2 cellular contexts compared by ENCODE assay signal in the genomic region with DNA sequence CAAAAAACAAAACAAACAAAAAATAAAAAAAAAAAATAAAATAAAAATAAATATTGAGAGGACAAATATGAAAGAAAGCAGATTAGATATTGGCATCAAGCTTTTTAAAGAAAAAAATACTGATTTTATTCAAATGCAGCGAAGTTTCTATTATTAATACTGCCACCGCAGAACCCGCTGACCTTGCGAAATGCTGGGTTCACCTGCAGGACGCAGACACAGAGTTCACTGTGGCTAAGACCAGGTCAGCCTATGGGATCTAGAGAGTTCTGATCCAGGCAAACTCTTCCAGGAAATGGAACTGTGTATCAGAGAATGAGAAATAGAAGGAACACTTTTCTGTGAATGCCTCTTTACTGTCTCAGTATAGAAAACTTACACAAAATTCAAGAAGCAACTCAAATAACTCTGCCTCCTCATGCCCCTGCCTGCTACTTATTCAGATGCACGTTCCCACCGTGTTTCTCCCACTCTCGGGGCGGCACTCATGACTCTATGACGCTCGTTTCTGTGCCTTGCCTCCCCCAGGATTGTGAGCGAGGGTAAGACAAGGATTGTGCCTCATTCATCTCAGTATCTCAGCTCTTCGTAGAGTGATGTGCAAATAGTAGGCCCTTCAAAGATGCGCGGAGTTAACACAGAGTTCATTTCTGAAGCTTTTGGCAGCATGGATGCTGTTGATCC.
TF ChIP-seq lines count a peak whose summit lies in the region.

No MANE protein-coding gene starts in this region.

TF ChIP-seq in A549, 52 proteins besides CTCF, POLR2A, EP300 and RAD21:
- TF ChIP-seq CEBPB (IDR thresholded peaks at IDR 0.05): peak in 1 of 2 experiments; percentile 19; a peak in 1 of 4 replicates
- TF ChIP-seq, protein P1, sequence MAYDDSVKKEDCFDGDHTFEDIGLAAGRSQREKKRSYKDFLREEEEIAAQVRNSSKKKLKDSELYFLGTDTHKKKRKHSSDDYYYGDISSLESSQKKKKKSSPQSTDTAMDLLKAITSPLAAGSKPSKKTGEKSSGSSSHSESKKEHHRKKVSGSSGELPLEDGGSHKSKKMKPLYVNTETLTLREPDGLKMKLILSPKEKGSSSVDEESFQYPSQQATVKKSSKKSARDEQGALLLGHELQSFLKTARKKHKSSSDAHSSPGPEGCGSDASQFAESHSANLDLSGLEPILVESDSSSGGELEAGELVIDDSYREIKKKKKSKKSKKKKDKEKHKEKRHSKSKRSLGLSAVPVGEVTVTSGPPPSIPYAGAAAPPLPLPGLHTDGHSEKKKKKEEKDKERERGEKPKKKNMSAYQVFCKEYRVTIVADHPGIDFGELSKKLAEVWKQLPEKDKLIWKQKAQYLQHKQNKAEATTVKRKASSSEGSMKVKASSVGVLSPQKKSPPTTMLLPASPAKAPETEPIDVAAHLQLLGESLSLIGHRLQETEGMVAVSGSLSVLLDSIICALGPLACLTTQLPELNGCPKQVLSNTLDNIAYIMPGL (CRISPR knock-in tag; IDR thresholded peaks at IDR 0.05; ENCODE audit: borderline replicate concordance): no peak
- TF ChIP-seq MAFK (IDR thresholded peaks at IDR 0.05; ENCODE audit: partially characterized antibody): peak; percentile 52

TF ChIP-seq in K562, 482 proteins besides CTCF, POLR2A, EP300 and RAD21:
- TF ChIP-seq ZNF316 (IDR thresholded peaks at IDR 0.05) (0 out of 2 replicates have a peak, but pooled peaks have one; percentile 7), KLF1 (tag; IDR thresholded peaks at IDR 0.05) (no peak)
